In genomic region chr1:167223144-167224103, GRCh38 we compare ENCODE assay signal across 9 cellular contexts. TPM values are rescaled to one million over a fixed set of nuclear protein-coding genes. Genes with fewer than 3 reads are reported as not detected.
DNase-seq lines count a peak whose midpoint lies in the region; ATAC-seq and TF ChIP-seq lines count a peak whose summit lies in the region.
"Had no signal": no experiment of that assay in that cellular context is flagged by ENCODE, and none has a peak within 500 bp of the region (broad histone marks: within the 10 kb centered on the region; RNA-seq: fewer than 3 reads in every experiment).

No MANE protein-coding gene starts in this region.

- no peaks in the 10 kb centered on the region for H3K9me3 Mint-ChIP-seq in activated CD4-positive, alpha-beta T cell treated with anti-CD3 and anti-CD28 coated beads for 36 hours (ENCODE audit: low read depth)
- H3K9me3 Mint-ChIP-seq in stimulated activated naive B cell treated with anti-CD40 and anti-IgM and Interleukin-4, amounts not matched to agents 10 μg/mL and 1 μg/mL and 100 μg/mL, for 72 hours: peaks cover 0 to 2% of the 10 kb centered on the region in 2 donors

- no peak overlapping the region for H3K4me3 ChIP-seq in fibroblast of mammary gland (ENCODE audit: control insufficient read depth, low read depth, low read length)

- POLR2A ChIA-PET in activated CD4-positive, alpha-beta T cell treated with anti-CD3 and anti-CD28 coated beads for 36 hours (lab: Charles Lee): interaction anchor here (0.6 to 0.7 kb wide), 2 partner anchors 17 to 157 kb away, joined by 4 read pairs; no protein-coding TSS in a partner anchor

- H3K27me3 Mint-ChIP-seq in activated CD4-positive, alpha-beta T cell treated with anti-CD3 and anti-CD28 coated beads for 36 hours: no peaks in the 10 kb centered on the region
- H3K27me3 Mint-ChIP-seq in stimulated activated naive B cell treated with anti-CD40 and anti-IgM and Interleukin-4, amounts not matched to agents 10 μg/mL and 1 μg/mL and 100 μg/mL, for 72 hours: no peaks in the 10 kb centered on the region

- intact Hi-C loops in activated CD4-positive, alpha-beta T cell treated with anti-CD3 and anti-CD28 coated beads for 36 hours (cut with DNase I, micrococcal nuclease): loop anchor here (2.0 to 10.0 kb wide), 8 partner anchors 44 to 1591 kb away; partner anchors contain the start of genes CD247 (in 1 of the 2), ILDR2 (in 1 of the 2), MGST3 (in 1 of the 2) and RCSD1 (in 1 of the 2)

- CTCF ChIA-PET in activated CD4-positive, alpha-beta T cell treated with anti-CD3 and anti-CD28 coated beads for 36 hours (lab: Charles Lee): interaction anchor here (0.6 to 2.1 kb wide), 7 partner anchors 10 to 335 kb away, joined by 3 to 9 read pairs (median 4); partner anchors contain the start of gene CD247

- DNase-seq in activated CD4-positive, alpha-beta T cell treated with anti-CD3 and anti-CD28 coated beads for 36 hours: no peak
- no peak for DNase-seq in activated CD4-positive, alpha-beta T cell treated with anti-CD3 and anti-CD28 coated beads, Interleukin-2, amount 50 U/mL, for 1 hour
- DNase-seq in SHP77 (lab: John Stamatoyannopoulos, UW) (peak; percentile 78 to 81), fibroblast of mammary gland (ENCODE audit: low read depth) (peak; percentile 78)
- DNase-seq in stimulated activated naive B cell treated with anti-CD40 and anti-IgM and Interleukin-4, amounts not matched to agents 10 μg/mL and 1 μg/mL and 100 μg/mL, for 72 hours: no peak
- DNase-seq in stimulated activated CD4-positive, alpha-beta T cell treated with anti-CD3 and anti-CD28 coated beads, Interleukin-2, amount 100 ng/mL, for 24 hours: no peak
- DNase-seq: activated CD4-positive, alpha-beta T cell treated with anti-CD3 and anti-CD28 coated beads for 48 hours had no signal

- peak overlapping the region; percentile 93 for H3K27ac Mint-ChIP-seq in activated CD4-positive, alpha-beta T cell treated with anti-CD3 and anti-CD28 coated beads for 36 hours
- peak overlapping the region; percentile 98 for H3K27ac Mint-ChIP-seq in stimulated activated naive B cell treated with anti-CD40 and anti-IgM and Interleukin-4, amounts not matched to agents 10 μg/mL and 1 μg/mL and 100 μg/mL, for 72 hours

- peak overlapping the region; percentile 81 for H3K4me3 Mint-ChIP-seq in activated CD4-positive, alpha-beta T cell treated with anti-CD3 and anti-CD28 coated beads for 36 hours
- peak overlapping the region; percentile 88 to 92 for H3K4me3 Mint-ChIP-seq in stimulated activated naive B cell treated with anti-CD40 and anti-IgM and Interleukin-4, amounts not matched to agents 10 μg/mL and 1 μg/mL and 100 μg/mL, for 72 hours

- peaks cover 2% of the 10 kb centered on the region for H3K36me3 Mint-ChIP-seq in activated CD4-positive, alpha-beta T cell treated with anti-CD3 and anti-CD28 coated beads for 36 hours (ENCODE audit: low read depth)
- H3K36me3 Mint-ChIP-seq in stimulated activated naive B cell treated with anti-CD40 and anti-IgM and Interleukin-4, amounts not matched to agents 10 μg/mL and 1 μg/mL and 100 μg/mL, for 72 hours: peaks cover 0 to 2% of the 10 kb centered on the region in 2 donors

- ATAC-seq in activated CD4-positive, alpha-beta T cell treated with anti-CD3 and anti-CD28 coated beads for 36 hours: no peak
- no peak for ATAC-seq in stimulated activated naive B cell treated with anti-CD40 and anti-IgM and Interleukin-4, amounts not matched to agents 10 μg/mL and 1 μg/mL and 100 μg/mL, for 72 hours (replicated peaks)
- no peak for ATAC-seq in GM18861 (IDR thresholded peaks at IDR 0.05; ENCODE audit: unreplicated experiment)
- no peak for ATAC-seq in HG03571 (IDR thresholded peaks at IDR 0.05; ENCODE audit: unreplicated experiment)

- no peak for TF ChIP-seq CTCF in fibroblast of mammary gland (conservative IDR thresholded peaks at IDR 0.05; ENCODE audit: control insufficient read depth, insufficient read depth, low read depth, low read length)

- peaks cover 54% of the 10 kb centered on the region for H3K4me1 Mint-ChIP-seq in activated CD4-positive, alpha-beta T cell treated with anti-CD3 and anti-CD28 coated beads for 36 hours
- peaks cover 13 to 48% of the 10 kb centered on the region in 2 donors for H3K4me1 Mint-ChIP-seq in stimulated activated naive B cell treated with anti-CD40 and anti-IgM and Interleukin-4, amounts not matched to agents 10 μg/mL and 1 μg/mL and 100 μg/mL, for 72 hours

RNA-seq across cellular contexts. Expression of gene POU2F1, which starts 2.7 kb away (rescaled TPM):
- 10 to 100 TPM; 20.3 to 21.6 TPM for total RNA-seq in activated CD4-positive, alpha-beta T cell treated with anti-CD3 and anti-CD28 coated beads for 36 hours

Comparison
In these comparisons a context has a peak if more than half of its experiments do, and no peak if none do; other contexts are left out.
1. DNase-seq: peak in SHP77 (2 of 2) and fibroblast of mammary gland (single experiment); none in activated CD4-positive, alpha-beta T cell treated with anti-CD3 and anti-CD28 coated beads for 36 hours (single experiment), activated CD4-positive, alpha-beta T cell treated with anti-CD3 and anti-CD28 coated beads, Interleukin-2, amount 50 U/mL, for 1 hour (single experiment), stimulated activated naive B cell treated with anti-CD40 and anti-IgM and Interleukin-4, amounts not matched to agents 10 μg/mL and 1 μg/mL and 100 μg/mL, for 72 hours (single experiment) and stimulated activated CD4-positive, alpha-beta T cell treated with anti-CD3 and anti-CD28 coated beads, Interleukin-2, amount 100 ng/mL, for 24 hours (0 of 2).